5 cellular contexts compared by ENCODE assay signal in the genomic region with DNA sequence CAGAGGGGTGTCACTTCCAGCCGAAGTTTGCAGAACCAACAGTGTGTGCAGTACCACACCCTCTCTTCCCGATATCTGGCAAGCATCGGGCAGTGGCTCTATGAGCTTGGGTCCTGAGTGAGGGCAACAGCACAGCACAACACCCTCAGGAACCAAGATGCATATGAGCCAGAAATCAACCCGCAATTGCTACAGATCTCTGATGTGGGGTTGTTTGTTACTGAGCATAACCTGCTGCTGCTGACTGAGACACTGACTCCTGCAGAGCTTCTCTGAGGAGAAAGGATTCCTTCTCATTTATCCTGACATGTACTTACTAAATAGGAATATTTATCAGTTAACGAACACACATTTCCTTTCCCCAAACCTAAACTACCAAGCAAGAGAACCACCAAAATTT.
"Had no signal": no experiment of that assay in that cellular context is flagged by ENCODE, and none has a peak within 500 bp of the region (broad histone marks: within the 10 kb centered on the region; RNA-seq: fewer than 3 reads in every experiment).

No MANE protein-coding gene starts in this region.

- H3K36me3 ChIP-seq: ascending aorta, cardiac muscle cell, WERI-Rb-1 had no signal

- H3K4me3 ChIP-seq: ascending aorta, cardiac muscle cell had no signal

- H3K9me3 ChIP-seq: ascending aorta had no signal

- H3K27ac ChIP-seq: ascending aorta, cardiac muscle cell, WERI-Rb-1 had no signal

- FAIRE-seq: bronchial epithelial cell, TTC549 had no signal

- H3K4me1 ChIP-seq: ascending aorta had no signal
